8 cellular contexts compared by ENCODE assay signal in genomic region chr10:89643812-89644690, GRCh38.
DNase-seq lines count a peak whose midpoint lies in the region; ATAC-seq and TF ChIP-seq lines count a peak whose summit lies in the region.

No MANE protein-coding gene starts in this region.

- DNase-seq in AG08396 (ENCODE audit: low spot score) (peak; percentile 93), NCI-H2196 (lab: John Stamatoyannopoulos, UW; ENCODE audit: unreplicated experiment) (peak; percentile 71), cerebellar nuclear complex (lab: John Stamatoyannopoulos, UW) (peak; percentile 84 to 86), islet precursor cell (peak; percentile 93)
- DNase-seq in stimulated activated CD4-positive, alpha-beta T cell treated with anti-CD3 and anti-CD28 coated beads, Interleukin-12 subunit alpha, Interleukin-12 subunit beta, amount 100 ng/mL, for 48 hours (ENCODE audit: low read depth in 2 of 3, low spot score in 1 of 3) = peak; percentile 45 to 49 (median 48)

- H3K4me3 ChIP-seq in WI38 (ENCODE audit: low read depth, low read length) = peak overlapping the region; percentile 71

- ATAC-seq in GM18907 (IDR thresholded peaks at IDR 0.05; ENCODE audit: unreplicated experiment) (peak; percentile 91), HG03135 (IDR thresholded peaks at IDR 0.05; ENCODE audit: unreplicated experiment) (peak; percentile 90)

- no peak for TF ChIP-seq CTCF in WI38 (IDR thresholded peaks at IDR 0.05; ENCODE audit: low read depth, low read length)

Comparison
In these comparisons a context has a peak if more than half of its experiments do, and no peak if none do; other contexts are left out.
1. Peak in every context shown above with its lines: DNase-seq, ATAC-seq and H3K4me3 ChIP-seq.